In genomic region chr9:108073823-108074222, GRCh38 we compare ENCODE assay signal across 16 cellular contexts.
"Had no signal": no experiment of that assay in that cellular context is flagged by ENCODE, and none has a peak within 500 bp of the region (broad histone marks: within the 10 kb centered on the region; RNA-seq: fewer than 3 reads in every experiment).

No MANE protein-coding gene starts in this region.

- H3K27ac ChIP-seq: left lung, pancreas, upper lobe of left lung had no signal

- DNase-seq: activated B cell treated with CpG ODN at 0.5 μM for 24 hours; activated CD4-positive, alpha-beta T cell treated with anti-CD3 and anti-CD28 coated beads for 48 hours; activated CD8-positive, alpha-beta memory T cell treated with anti-CD3 and anti-CD28 coated beads, Interleukin-2, amount 50 U/mL, for 4 hours; activated CD8-positive, alpha-beta T cell treated with anti-CD3 and anti-CD28 coated beads, Interleukin-2, amount 10 ng/mL, durations not matched to agents 7 days and 5 days; activated effector memory CD4-positive, alpha-beta T cell treated with anti-CD3 and anti-CD28 coated beads, Interleukin-2, amount 50 U/mL, for 16 hours; activated T-cell treated with anti-CD3 and anti-CD28 coated beads, Interleukin-2, amount 50 U/mL, for 48 hours; amniotic stem cell; left lung; mammary epithelial cell; naive thymus-derived CD4-positive, alpha-beta T cell; pancreas; stimulated activated CD4-positive, alpha-beta T cell treated with anti-CD3 and anti-CD28 coated beads, Interleukin-1b, Interleukin-23, amount 100 ng/mL, for 48 hours; stimulated activated naive CD8-positive, alpha-beta T cell treated with anti-CD3 and anti-CD28 coated beads, Interleukin-15, amount 100 ng/mL, for 72 hours; upper lobe of left lung had no signal

- FAIRE-seq: colon, islet of Langerhans, pancreas had no signal

- H3K4me3 ChIP-seq: left lung, pancreas, upper lobe of left lung had no signal

- H3K9me3 ChIP-seq: left lung, pancreas, upper lobe of left lung had no signal

- H3K36me3 ChIP-seq: left lung, pancreas, upper lobe of left lung had no signal

- H3K4me1 ChIP-seq: left lung, pancreas, upper lobe of left lung had no signal
